In the genomic region with DNA sequence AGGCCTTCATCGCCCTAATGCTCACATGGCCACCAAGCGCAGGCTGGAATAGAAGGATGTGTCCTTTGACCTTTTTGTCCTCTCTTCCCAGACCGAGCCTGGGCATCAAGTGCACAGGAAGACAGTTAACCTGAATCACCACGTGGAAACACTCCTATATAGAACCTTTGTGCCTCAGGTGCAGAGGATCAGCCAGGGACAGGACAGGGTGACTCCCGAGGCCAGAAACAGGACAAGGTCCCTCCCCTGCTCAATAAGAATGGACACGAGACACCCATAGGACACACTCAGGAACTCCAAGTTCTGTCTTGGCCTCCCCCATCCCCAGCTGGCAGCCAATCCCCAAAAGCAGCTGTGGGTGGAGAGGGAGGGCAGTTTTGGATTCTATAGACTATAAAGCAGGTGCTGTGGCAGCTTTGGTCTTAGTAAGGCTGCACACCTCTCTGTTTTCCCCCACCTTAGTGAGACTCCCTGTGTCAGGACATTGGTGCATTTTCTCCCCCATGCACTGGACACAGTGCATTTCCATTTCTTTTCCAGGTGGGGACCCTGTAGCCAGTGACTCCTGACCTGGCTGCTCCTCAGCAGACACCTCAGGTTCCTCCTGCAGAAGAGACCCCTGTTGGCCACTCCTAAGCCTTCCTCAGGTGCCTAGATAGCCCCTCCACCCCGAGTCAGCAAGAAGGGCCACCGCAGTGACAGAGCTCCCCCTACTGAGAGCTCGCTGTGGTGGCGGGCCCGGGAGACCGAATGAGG, we compare ENCODE assay signal across 9 cellular contexts. TPM values are rescaled to one million over a fixed set of nuclear protein-coding genes. Genes with fewer than 3 reads are reported as not detected.
A peak's percentile ranks its signal among the peaks of the same experiment; 100 is the strongest.
DNase-seq lines count a peak whose midpoint lies in the region; ATAC-seq and TF ChIP-seq lines count a peak whose summit lies in the region.
"Had no signal": no experiment of that assay in that cellular context is flagged by ENCODE, and none has a peak within 500 bp of the region (broad histone marks: within the 10 kb centered on the region; RNA-seq: fewer than 3 reads in every experiment).

No MANE protein-coding gene starts in this region.

- POLR2A ChIA-PET in activated CD4-positive, alpha-beta memory T cell treated with anti-CD3 and anti-CD28 coated beads, Interleukin-2, amount 10 ng/mL, durations not matched to agents 7 days and 5 days (lab: Charles Lee), result interaction anchor here (1.2 kb wide), 1 partner anchor 140 kb away, joined by 3 read pairs; no protein-coding TSS in a partner anchor

- no peak overlapping the region for H3K27ac Mint-ChIP-seq in activated CD4-positive, alpha-beta memory T cell treated with anti-CD3 and anti-CD28 coated beads, Interleukin-2, amount 10 ng/mL, durations not matched to agents 7 days and 5 days

- no peaks in the 10 kb centered on the region for H3K4me1 ChIP-seq in BE2C

- DNase-seq in BE2C, result peak; percentile 54
- DNase-seq in NCI-H2196 treated with DMSO at 0.1 percent for 48 hours (lab: John Stamatoyannopoulos, UW; ENCODE audit: unreplicated experiment), result peak; percentile 59
- peak; percentile 42 for DNase-seq in activated CD4-positive, alpha-beta memory T cell treated with anti-CD3 and anti-CD28 coated beads, Interleukin-2, amount 10 ng/mL, durations not matched to agents 7 days and 5 days
- DNase-seq in nucleus accumbens (lab: John Stamatoyannopoulos, UW), result peak in 39 of 56 donors; percentile 3 to 73 (median 21)
- DNase-seq in RKO (ENCODE audit: low spot score), result no peak

- H3K4me3 ChIP-seq in BE2C (ENCODE audit: low read depth, low read length), result no peak overlapping the region

- H3K4me1 Mint-ChIP-seq in activated CD4-positive, alpha-beta memory T cell treated with anti-CD3 and anti-CD28 coated beads, Interleukin-2, amount 10 ng/mL, durations not matched to agents 7 days and 5 days, result peaks cover 5% of the 10 kb centered on the region

- TF ChIP-seq CTCF in BE2C (IDR thresholded peaks at IDR 0.05; ENCODE audit: low read depth, low read length), result peak; percentile 74

- H3K27me3 ChIP-seq in BE2C, result peaks cover 39% of the 10 kb centered on the region

- no peaks in the 10 kb centered on the region for H3K9me3 Mint-ChIP-seq in activated CD4-positive, alpha-beta memory T cell treated with anti-CD3 and anti-CD28 coated beads, Interleukin-2, amount 10 ng/mL, durations not matched to agents 7 days and 5 days

- H3K27me3 Mint-ChIP-seq in activated CD4-positive, alpha-beta memory T cell treated with anti-CD3 and anti-CD28 coated beads, Interleukin-2, amount 10 ng/mL, durations not matched to agents 7 days and 5 days, result peaks cover 2% of the 10 kb centered on the region

- CTCF ChIA-PET in activated CD4-positive, alpha-beta memory T cell treated with anti-CD3 and anti-CD28 coated beads, Interleukin-2, amount 10 ng/mL, durations not matched to agents 7 days and 5 days (lab: Charles Lee), result interaction anchor here (0.6 to 5.2 kb wide), 8 partner anchors 8 to 141 kb away, joined by 3 to 64 read pairs (median 3); no protein-coding TSS in a partner anchor

- no peaks in the 10 kb centered on the region for H3K36me3 Mint-ChIP-seq in activated CD4-positive, alpha-beta memory T cell treated with anti-CD3 and anti-CD28 coated beads, Interleukin-2, amount 10 ng/mL, durations not matched to agents 7 days and 5 days (ENCODE audit: low read depth)

- ATAC-seq in GM18868 (IDR thresholded peaks at IDR 0.05; ENCODE audit: unreplicated experiment) (peak; percentile 78), HG03060 (IDR thresholded peaks at IDR 0.05; ENCODE audit: low read depth, unreplicated experiment) (peak; percentile 53), esophagus mucosa (peak; percentile 64)

- no peaks in the 10 kb centered on the region for H3K36me3 ChIP-seq in BE2C

- no peaks in the 10 kb centered on the region for H3K9me3 ChIP-seq in BE2C

- H3K4me3 Mint-ChIP-seq in activated CD4-positive, alpha-beta memory T cell treated with anti-CD3 and anti-CD28 coated beads, Interleukin-2, amount 10 ng/mL, durations not matched to agents 7 days and 5 days, result no peak overlapping the region

RNA-seq across cellular contexts. Expression of a gene that starts 43.6 kb away (rescaled TPM):
- polyA plus RNA-seq in BE2C (2012; ENCODE audit: insufficient read depth, insufficient read length, low read depth), result not detected
- 1 to 10 TPM; 7.7 to 7.8 TPM for total RNA-seq in activated CD4-positive, alpha-beta memory T cell treated with anti-CD3 and anti-CD28 coated beads, Interleukin-2, amount 10 ng/mL, durations not matched to agents 7 days and 5 days
- total RNA-seq in esophagus mucosa, result 2.6 TPM
- total RNA-seq: renal cortical epithelial cell had no signal
